Comparison of ENCODE assay signal across 7 cellular contexts in genomic region chr1:230770317-230770716, GRCh38. TPM values are rescaled to one million over a fixed set of nuclear protein-coding genes. Genes with fewer than 3 reads are reported as not detected.
"Had no signal": no experiment of that assay in that cellular context is flagged by ENCODE, and none has a peak within 500 bp of the region (broad histone marks: within the 10 kb centered on the region; RNA-seq: fewer than 3 reads in every experiment).

No MANE protein-coding gene starts in this region.

- H3K9me3 Mint-ChIP-seq: HFFc6 had no signal

- ATAC-seq: GM23338 had no signal

- DNase-seq: H9, HCEC 1CT, HFFc6, KBM-7 had no signal

- H3K27ac Mint-ChIP-seq: GM23338, H9, HFFc6, IgD-negative memory B cell had no signal

- H2AFZ ChIP-seq: GM23338 had no signal

- H3K4me2 ChIP-seq: GM23338 had no signal

- H3K27me3 Mint-ChIP-seq: IgD-negative memory B cell had no signal

- H3K4me1 Mint-ChIP-seq: GM23338, IgD-negative memory B cell had no signal

- H3K4me3 ChIP-seq: GM23338 had no signal

- H3K4me3 Mint-ChIP-seq: GM23338, H9, HFFc6, IgD-negative memory B cell had no signal

RNA-seq across cellular contexts. Expression of gene CAPN9, which starts 23.1 kb away (rescaled TPM):
- total RNA-seq: HFFc6 had no signal
- polyA plus RNA-seq: GM23338, IgD-negative memory B cell had no signal

RNA-seq across cellular contexts. Expression of gene AGT, which starts 56.4 kb away (rescaled TPM):
- total RNA-seq: GM23338, H1, H9 had no signal
- polyA plus RNA-seq: IgD-negative memory B cell had no signal
